Comparison of ENCODE assay signal across 8 cellular contexts in the genomic region with DNA sequence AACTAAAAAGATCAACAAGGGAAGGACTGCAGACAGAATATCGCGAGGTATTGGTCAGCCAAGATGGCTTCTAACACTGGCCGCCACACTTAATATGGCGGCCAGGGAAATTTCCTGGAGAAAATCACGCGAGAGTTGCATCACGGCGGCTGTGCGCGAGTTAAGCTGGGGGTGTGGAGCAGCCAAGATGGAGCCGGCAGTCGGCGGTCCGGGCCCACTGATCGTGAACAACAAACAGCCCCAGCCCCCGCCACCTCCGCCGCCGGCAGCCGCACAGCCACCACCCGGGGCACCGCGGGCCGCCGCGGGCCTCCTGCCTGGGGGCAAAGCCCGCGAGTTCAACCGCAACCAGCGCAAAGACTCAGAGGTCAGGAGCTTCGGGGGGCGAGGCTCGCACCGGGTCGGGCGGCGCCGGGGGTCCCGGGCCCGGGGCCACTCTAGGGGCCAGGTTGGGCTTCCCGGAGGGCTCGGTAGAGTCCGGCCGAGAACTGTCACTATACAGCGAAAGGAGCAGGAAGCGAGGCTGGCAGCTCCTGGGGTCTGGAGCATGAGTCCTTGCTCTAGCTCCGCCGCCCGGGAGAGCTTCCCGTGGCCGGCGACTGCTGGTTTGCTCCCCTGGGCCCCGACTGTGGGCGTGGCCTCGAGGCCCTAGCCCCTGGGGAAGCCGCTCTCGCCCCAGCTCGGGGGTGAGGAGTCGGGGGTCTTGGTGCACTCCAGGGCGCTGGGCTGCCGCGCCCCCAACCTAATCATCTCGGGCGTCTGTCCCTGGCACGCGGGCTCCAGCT. TPM values are rescaled to one million over a fixed set of nuclear protein-coding genes. Genes with fewer than 3 reads are reported as not detected.
DNase-seq lines count a peak whose midpoint lies in the region; ATAC-seq and TF ChIP-seq lines count a peak whose summit lies in the region.

A gene with protein sequence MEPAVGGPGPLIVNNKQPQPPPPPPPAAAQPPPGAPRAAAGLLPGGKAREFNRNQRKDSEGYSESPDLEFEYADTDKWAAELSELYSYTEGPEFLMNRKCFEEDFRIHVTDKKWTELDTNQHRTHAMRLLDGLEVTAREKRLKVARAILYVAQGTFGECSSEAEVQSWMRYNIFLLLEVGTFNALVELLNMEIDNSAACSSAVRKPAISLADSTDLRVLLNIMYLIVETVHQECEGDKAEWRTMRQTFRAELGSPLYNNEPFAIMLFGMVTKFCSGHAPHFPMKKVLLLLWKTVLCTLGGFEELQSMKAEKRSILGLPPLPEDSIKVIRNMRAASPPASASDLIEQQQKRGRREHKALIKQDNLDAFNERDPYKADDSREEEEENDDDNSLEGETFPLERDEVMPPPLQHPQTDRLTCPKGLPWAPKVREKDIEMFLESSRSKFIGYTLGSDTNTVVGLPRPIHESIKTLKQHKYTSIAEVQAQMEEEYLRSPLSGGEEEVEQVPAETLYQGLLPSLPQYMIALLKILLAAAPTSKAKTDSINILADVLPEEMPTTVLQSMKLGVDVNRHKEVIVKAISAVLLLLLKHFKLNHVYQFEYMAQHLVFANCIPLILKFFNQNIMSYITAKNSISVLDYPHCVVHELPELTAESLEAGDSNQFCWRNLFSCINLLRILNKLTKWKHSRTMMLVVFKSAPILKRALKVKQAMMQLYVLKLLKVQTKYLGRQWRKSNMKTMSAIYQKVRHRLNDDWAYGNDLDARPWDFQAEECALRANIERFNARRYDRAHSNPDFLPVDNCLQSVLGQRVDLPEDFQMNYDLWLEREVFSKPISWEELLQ (plus strand): TSS at position 174 of the 785 bp plus-strand sequence. CDS start 14 bp downstream, at position 188.

- no peaks in the 10 kb centered on the region for H3K9me3 ChIP-seq in mucosa of rectum (ENCODE audit: control insufficient read depth in 2 of 2, low read length in 2 of 2)

- H3K9ac ChIP-seq in mucosa of rectum (ENCODE audit: low read depth in 1 of 2, low read length in 2 of 2): peak within 1 kb of the TSS; percentile 79 to 85

- peak within 1 kb of the TSS; percentile 47 to 95 (median 87) for H3K27ac Mint-ChIP-seq in IgD-negative memory B cell

- H3K36me3 ChIP-seq in mucosa of rectum (ENCODE audit: control insufficient read depth in 2 of 2, insufficient read depth in 2 of 2, low read length in 2 of 2): peaks cover 20 to 22% of the 10 kb centered on the region in 2 donors

- DNase-seq in DMS 273 (lab: John Stamatoyannopoulos, UW; ENCODE audit: unreplicated experiment) (peak; percentile 98), OCI-M2 (lab: John Stamatoyannopoulos, UW; ENCODE audit: unreplicated experiment) (peak; percentile 48), activated T-cell treated with anti-CD3 and anti-CD28 coated beads for 4 hours (peak; percentile 86), epithelial cell of proximal tubule (ENCODE audit: low read depth) (peak; percentile 74)
- peak; percentile 92 for DNase-seq in stimulated activated CD8-positive, alpha-beta memory T cell treated with anti-CD3 and anti-CD28 coated beads, Interleukin-4, amount 100 ng/mL, for 48 hours

- H3K4me1 Mint-ChIP-seq in IgD-negative memory B cell: peaks cover 24 to 37% (median 27%) of the 10 kb centered on the region in 3 donors

- peaks cover 8 to 13% of the 10 kb centered on the region in 2 donors for H3K4me1 ChIP-seq in mucosa of rectum (ENCODE audit: control insufficient read depth in 2 of 2, insufficient read depth in 2 of 2, low read length in 2 of 2)

- no peaks in the 10 kb centered on the region for H3K36me3 Mint-ChIP-seq in IgD-negative memory B cell

- no peaks in the 10 kb centered on the region for H3K9me3 Mint-ChIP-seq in IgD-negative memory B cell

- ATAC-seq in GM21528 (IDR thresholded peaks at IDR 0.05; ENCODE audit: low FRiP score, unreplicated experiment): peak; percentile 93

- H3K4me3 ChIP-seq in epithelial cell of proximal tubule (ENCODE audit: low read depth, low read length) (peak within 1 kb of the TSS; percentile 96), mucosa of rectum (ENCODE audit: low read length in 2 of 2) (peak within 1 kb of the TSS; percentile 77 to 88)

- no peaks in the 10 kb centered on the region for H3K27me3 Mint-ChIP-seq in IgD-negative memory B cell

- H3K4me3 Mint-ChIP-seq in IgD-negative memory B cell: peak within 1 kb of the TSS; percentile 88 to 95 (median 94)

- no peaks in the 10 kb centered on the region for H3K27me3 ChIP-seq in mucosa of rectum (ENCODE audit: control insufficient read depth in 2 of 2, insufficient read depth in 2 of 2, low read length in 2 of 2)

- peak within 1 kb of the TSS; percentile 73 to 74 for H3K27ac ChIP-seq in mucosa of rectum (ENCODE audit: low read depth in 2 of 2, low read length in 2 of 2)

- no peak for TF ChIP-seq CTCF in epithelial cell of proximal tubule (conservative IDR thresholded peaks at IDR 0.05; ENCODE audit: low read depth, low read length)

RNA-seq across cellular contexts. Expression of the gene that starts here (rescaled TPM):
- 22.5 TPM for polyA plus RNA-seq in IgD-negative memory B cell
- 28.6 and 28.9 TPM in 2 replicates for total RNA-seq in epithelial cell of proximal tubule

Comparison
In these comparisons a context has a peak if more than half of its experiments do, and no peak if none do; other contexts are left out.
1. Peak in every context shown above with its lines: DNase-seq, ATAC-seq, H3K4me3 ChIP-seq and H3K27ac ChIP-seq.
2. DNase-seq: peak in every context shown above with its lines; median percentile 98 in DMS 273; 92 in stimulated activated CD8-positive, alpha-beta memory T cell treated with anti-CD3 and anti-CD28 coated beads, Interleukin-4, amount 100 ng/mL, for 48 hours; 86 in activated T-cell treated with anti-CD3 and anti-CD28 coated beads for 4 hours; 74 in epithelial cell of proximal tubule; 48 in OCI-M2.